Comparison of ENCODE assay signal across 1 cellular context in genomic region chr4:124953059-124953850, GRCh38.
TF ChIP-seq lines count a peak whose summit lies in the region.

No MANE protein-coding gene starts in this region.

TF ChIP-seq in SK-N-SH treated with all-trans-retinoic acid at 6 μM for 48 hours, 23 proteins besides CTCF, POLR2A, EP300 and RAD21 (continued from another document):
- TF ChIP-seq POU6F1 (CRISPR knock-in tag; IDR thresholded peaks at IDR 0.05; ENCODE audit: borderline replicate concordance, low read depth), result no peak
- no peak for TF ChIP-seq ZFP3 (CRISPR knock-in tag; IDR thresholded peaks at IDR 0.05)
- no peak for TF ChIP-seq ESRRG (CRISPR knock-in tag; IDR thresholded peaks at IDR 0.05)
- TF ChIP-seq ZNF565 (CRISPR knock-in tag; conservative IDR thresholded peaks at IDR 0.05; ENCODE audit: low read depth), result no peak
- peak; percentile 96 for TF ChIP-seq ISL1 (CRISPR knock-in tag; IDR thresholded peaks at IDR 0.05)
- TF ChIP-seq TOX (CRISPR knock-in tag; IDR thresholded peaks at IDR 0.05; ENCODE audit: borderline replicate concordance), result 0 out of 2 replicates have a peak, but pooled peaks have one; percentile 31
- no peak for TF ChIP-seq PPARA (CRISPR knock-in tag; IDR thresholded peaks at IDR 0.05; ENCODE audit: borderline replicate concordance)
- no peak for TF ChIP-seq CSDC2 (CRISPR knock-in tag; IDR thresholded peaks at IDR 0.05)
- no peak for TF ChIP-seq SNAI2 (CRISPR knock-in tag; IDR thresholded peaks at IDR 0.05)
- no peak for TF ChIP-seq CSRNP3 (CRISPR knock-in tag; IDR thresholded peaks at IDR 0.05)
- TF ChIP-seq CREB5 (CRISPR knock-in tag; IDR thresholded peaks at IDR 0.05; ENCODE audit: low read depth), result peak; percentile 51; the same call in 1 of the 2 replicates
- TF ChIP-seq ARNTL (CRISPR knock-in tag; IDR thresholded peaks at IDR 0.05; ENCODE audit: borderline replicate concordance, low read depth), result no peak
- TF ChIP-seq TCF4 (CRISPR knock-in tag; IDR thresholded peaks at IDR 0.05; ENCODE audit: borderline replicate concordance), result no peak
- TF ChIP-seq GLIS3 (CRISPR knock-in tag; IDR thresholded peaks at IDR 0.05), result no peak
- no peak for TF ChIP-seq ZNF70 (CRISPR knock-in tag; IDR thresholded peaks at IDR 0.05)
- peak; percentile 50; the same call in 1 of the 2 replicates for TF ChIP-seq ZC3H10 (CRISPR knock-in tag; IDR thresholded peaks at IDR 0.05)
- TF ChIP-seq TSHZ2 (CRISPR knock-in tag; IDR thresholded peaks at IDR 0.05), result no peak
- no peak for TF ChIP-seq ZFP30 (CRISPR knock-in tag; IDR thresholded peaks at IDR 0.05)
- no peak for TF ChIP-seq RARB (CRISPR knock-in tag; IDR thresholded peaks at IDR 0.05)
- TF ChIP-seq PATZ1 (CRISPR knock-in tag; IDR thresholded peaks at IDR 0.05; ENCODE audit: borderline replicate concordance), result 0 out of 2 replicates have a peak, but pooled peaks have one; percentile 18
- TF ChIP-seq BACH2 (CRISPR knock-in tag; IDR thresholded peaks at IDR 0.05; ENCODE audit: borderline replicate concordance), result no peak
- TF ChIP-seq ZNF8 (CRISPR knock-in tag; IDR thresholded peaks at IDR 0.05), result no peak
